ENCODE assay signal across 8 cellular contexts in genomic region chr7:118214051-118214832, GRCh38. TPM values are rescaled to one million over a fixed set of nuclear protein-coding genes. Genes with fewer than 3 reads are reported as not detected.
DNase-seq lines count a peak whose midpoint lies in the region; ATAC-seq and TF ChIP-seq lines count a peak whose summit lies in the region.

No MANE protein-coding gene starts in this region.

- in situ Hi-C loops in GM13976 (cut with MboI; ENCODE audit: low sequenced_read_pairs, unreplicated experiment): no loop called here

- 95% methylated on average over 49 of the region's 49 CpGs for WGBS in mesenchymal stem cell

- no peak overlapping the region for H2BK12ac ChIP-seq in mesenchymal stem cell (ENCODE audit: low read length in 2 of 2)

- no peak overlapping the region for H3K14ac ChIP-seq in mesenchymal stem cell (ENCODE audit: low read length in 2 of 2)

- no peak for TF ChIP-seq CTCF in GM13976 (IDR thresholded peaks at IDR 0.05; ENCODE audit: borderline replicate concordance, control extremely low read depth, extremely low read depth, insufficient read depth, missing control alignments)

- H3K9ac ChIP-seq in mesenchymal stem cell (ENCODE audit: low read length): peak overlapping the region; percentile 91

- H2AK5ac ChIP-seq in mesenchymal stem cell (ENCODE audit: low read length, severe bottlenecking): no peak overlapping the region

- H3K36me3 ChIP-seq in mesenchymal stem cell (ENCODE audit: control insufficient read depth in 1 of 2, insufficient read depth in 2 of 2, low read depth in 1 of 2, low read length in 2 of 2): no peaks in the 10 kb centered on the region

- no peak overlapping the region for H2BK5ac ChIP-seq in mesenchymal stem cell (ENCODE audit: low read depth, low read length, poor library complexity, severe bottlenecking)

- H3K27ac ChIP-seq in mesenchymal stem cell (ENCODE audit: low read length, poor library complexity, severe bottlenecking): no peak overlapping the region

- H3K4me1 ChIP-seq in mesenchymal stem cell (ENCODE audit: control insufficient read depth, insufficient read depth, low read depth, low read length): no peaks in the 10 kb centered on the region

- no peak overlapping the region for H4K8ac ChIP-seq in mesenchymal stem cell (ENCODE audit: low read length)

- H2BK15ac ChIP-seq in mesenchymal stem cell (ENCODE audit: low read depth, poor library complexity, severe bottlenecking): no peak overlapping the region

- H4K91ac ChIP-seq in mesenchymal stem cell (ENCODE audit: low read length): no peak overlapping the region

- peak overlapping the region in 1 of 2 experiments; percentile 90 for H3K4me3 ChIP-seq in mesenchymal stem cell (ENCODE audit: insufficient read depth in 1 of 2, low read depth in 1 of 2, low read length in 2 of 2)

- H2BK120ac ChIP-seq in mesenchymal stem cell (ENCODE audit: low read depth, low read length): no peak overlapping the region

- ATAC-seq in HG02642 (IDR thresholded peaks at IDR 0.05; ENCODE audit: poor library complexity, unreplicated experiment): peak; percentile 98

- no peaks in the 10 kb centered on the region for H3K27me3 ChIP-seq in mesenchymal stem cell (ENCODE audit: control insufficient read depth in 1 of 2, insufficient read depth in 1 of 2, low read length in 2 of 2)

- no peak overlapping the region for H3K18ac ChIP-seq in mesenchymal stem cell (ENCODE audit: low read depth in 1 of 2, low read length in 2 of 2)

- H3K4ac ChIP-seq in mesenchymal stem cell (ENCODE audit: low read depth in 1 of 2, low read length in 2 of 2): no peak overlapping the region

- H2AFZ ChIP-seq in mesenchymal stem cell (ENCODE audit: low read depth, low read length): no peak overlapping the region

- H3K23ac ChIP-seq in mesenchymal stem cell (ENCODE audit: low read length in 2 of 2): no peak overlapping the region

- H3K79me1 ChIP-seq in mesenchymal stem cell (replicated peaks; ENCODE audit: low read length, poor library complexity, severe bottlenecking): no peaks in the 10 kb centered on the region

- no peak overlapping the region for H3K4me2 ChIP-seq in mesenchymal stem cell (ENCODE audit: low read length, poor library complexity, severe bottlenecking)

- H3K9me3 ChIP-seq in mesenchymal stem cell (ENCODE audit: control insufficient read depth, low read length): no peaks in the 10 kb centered on the region

- DNase-seq in GM13976 (ENCODE audit: low spot score): peak; percentile 88
- DNase-seq in NCI-H2107 (lab: John Stamatoyannopoulos, UW): peak; percentile 16
- peak; percentile 77 for DNase-seq in activated CD4-positive, alpha-beta T cell treated with anti-CD3 and anti-CD28 coated beads for 48 hours
- DNase-seq in dedifferentiated amniotic fluid mesenchymal stem cell (ENCODE audit: extremely low spot score): peak; percentile 47
- DNase-seq in mesenchymal stem cell: no peak
- DNase-seq in stimulated activated CD8-positive, alpha-beta memory T cell treated with anti-CD3 and anti-CD28 coated beads, Interleukin-4, amount 100 ng/mL, for 1 hour (ENCODE audit: low read depth in 2 of 2, low spot score in 1 of 2): peak; percentile 44 to 60
- no peak for DNase-seq in SHP77 (lab: John Stamatoyannopoulos, UW)

RNA-seq across cellular contexts. Expression of gene ANKRD7, which starts 10.3 kb away (rescaled TPM):
- not detected for polyA plus RNA-seq in mesenchymal stem cell (2013, experiment 1 of 2)
- polyA plus RNA-seq in mesenchymal stem cell (2013, experiment 2 of 2): not detected

RNA-seq across cellular contexts. Expression of gene LSM8, which starts 30.3 kb away (rescaled TPM):
- polyA plus RNA-seq in mesenchymal stem cell (2013, experiment 1 of 2): 41.2 TPM
- polyA plus RNA-seq in mesenchymal stem cell (2013, experiment 2 of 2): 43.4 TPM

Comparison
In these comparisons a context has a peak if more than half of its experiments do, and no peak if none do; other contexts are left out.
1. DNase-seq: peak in GM13976 (single experiment), NCI-H2107 (single experiment), activated CD4-positive, alpha-beta T cell treated with anti-CD3 and anti-CD28 coated beads for 48 hours (single experiment), dedifferentiated amniotic fluid mesenchymal stem cell (single experiment) and stimulated activated CD8-positive, alpha-beta memory T cell treated with anti-CD3 and anti-CD28 coated beads, Interleukin-4, amount 100 ng/mL, for 1 hour (2 of 2); none in mesenchymal stem cell (single experiment) and SHP77 (0 of 2).